1 cellular context compared by ENCODE assay signal in the genomic region with DNA sequence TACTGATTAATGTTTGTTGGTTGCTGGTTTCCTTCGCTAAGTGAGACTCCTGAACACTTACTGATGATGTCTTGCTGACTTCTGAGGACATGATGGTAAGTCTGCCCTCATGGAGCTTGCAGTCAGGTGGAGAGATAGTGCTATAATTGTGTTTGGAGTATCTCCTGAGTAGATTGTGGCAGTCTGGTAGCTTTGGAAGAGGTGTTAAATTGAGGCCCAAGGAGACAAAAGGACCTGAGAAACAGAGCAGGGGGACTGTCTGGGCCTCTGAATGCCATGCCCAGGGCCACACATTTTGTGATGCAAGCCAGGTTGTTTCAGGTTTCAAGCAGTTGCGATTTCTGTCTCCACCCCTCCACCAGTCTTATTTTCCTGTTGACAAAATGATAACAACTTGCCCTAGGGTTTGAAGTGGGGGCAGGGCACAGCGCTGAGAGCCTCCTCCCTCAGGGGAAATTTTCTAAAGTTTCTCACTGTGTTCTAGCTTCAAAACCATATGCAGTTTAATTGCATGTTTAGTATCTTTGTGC.
TF ChIP-seq lines count a peak whose summit lies in the region.

No MANE protein-coding gene starts in this region.

TF ChIP-seq in K562, 482 proteins besides CTCF, POLR2A, EP300 and RAD21 (continued from another document and continues in another):
- TF ChIP-seq, protein P1, sequence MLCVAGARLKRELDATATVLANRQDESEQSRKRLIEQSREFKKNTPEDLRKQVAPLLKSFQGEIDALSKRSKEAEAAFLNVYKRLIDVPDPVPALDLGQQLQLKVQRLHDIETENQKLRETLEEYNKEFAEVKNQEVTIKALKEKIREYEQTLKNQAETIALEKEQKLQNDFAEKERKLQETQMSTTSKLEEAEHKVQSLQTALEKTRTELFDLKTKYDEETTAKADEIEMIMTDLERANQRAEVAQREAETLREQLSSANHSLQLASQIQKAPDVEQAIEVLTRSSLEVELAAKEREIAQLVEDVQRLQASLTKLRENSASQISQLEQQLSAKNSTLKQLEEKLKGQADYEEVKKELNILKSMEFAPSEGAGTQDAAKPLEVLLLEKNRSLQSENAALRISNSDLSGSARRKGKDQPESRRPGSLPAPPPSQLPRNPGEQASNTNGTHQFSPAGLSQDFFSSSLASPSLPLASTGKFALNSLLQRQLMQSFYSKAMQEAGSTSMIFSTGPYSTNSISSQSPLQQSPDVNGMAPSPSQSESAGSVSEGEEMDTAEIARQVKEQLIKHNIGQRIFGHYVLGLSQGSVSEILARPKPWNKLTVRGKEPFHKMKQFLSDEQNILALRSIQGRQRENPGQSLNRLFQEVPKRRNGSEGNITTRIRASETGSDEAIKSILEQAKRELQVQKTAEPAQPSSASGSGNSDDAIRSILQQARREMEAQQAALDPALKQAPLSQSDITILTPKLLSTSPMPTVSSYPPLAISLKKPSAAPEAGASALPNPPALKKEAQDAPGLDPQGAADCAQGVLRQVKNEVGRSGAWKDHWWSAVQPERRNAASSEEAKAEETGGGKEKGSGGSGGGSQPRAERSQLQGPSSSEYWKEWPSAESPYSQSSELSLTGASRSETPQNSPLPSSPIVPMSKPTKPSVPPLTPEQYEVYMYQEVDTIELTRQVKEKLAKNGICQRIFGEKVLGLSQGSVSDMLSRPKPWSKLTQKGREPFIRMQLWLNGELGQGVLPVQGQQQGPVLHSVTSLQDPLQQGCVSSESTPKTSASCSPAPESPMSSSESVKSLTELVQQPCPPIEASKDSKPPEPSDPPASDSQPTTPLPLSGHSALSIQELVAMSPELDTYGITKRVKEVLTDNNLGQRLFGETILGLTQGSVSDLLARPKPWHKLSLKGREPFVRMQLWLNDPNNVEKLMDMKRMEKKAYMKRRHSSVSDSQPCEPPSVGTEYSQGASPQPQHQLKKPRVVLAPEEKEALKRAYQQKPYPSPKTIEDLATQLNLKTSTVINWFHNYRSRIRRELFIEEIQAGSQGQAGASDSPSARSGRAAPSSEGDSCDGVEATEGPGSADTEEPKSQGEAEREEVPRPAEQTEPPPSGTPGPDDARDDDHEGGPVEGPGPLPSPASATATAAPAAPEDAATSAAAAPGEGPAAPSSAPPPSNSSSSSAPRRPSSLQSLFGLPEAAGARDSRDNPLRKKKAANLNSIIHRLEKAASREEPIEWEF (CRISPR knock-in tag; IDR thresholded peaks at IDR 0.05) = no peak
- TF ChIP-seq CREBBP (IDR thresholded peaks at IDR 0.05; ENCODE audit: low read depth, low read length) (no peak), NR2F6 (CRISPR knock-in tag; IDR thresholded peaks at IDR 0.05) (no peak), PRMT5 (CRISPR knock-in tag; IDR thresholded peaks at IDR 0.05) (no peak), ZNF77 (CRISPR knock-in tag; IDR thresholded peaks at IDR 0.05) (no peak), HOXB6 (CRISPR knock-in tag; IDR thresholded peaks at IDR 0.05; ENCODE audit: borderline replicate concordance) (no peak), KLF16 (IDR thresholded peaks at IDR 0.05) (no peak), SIN3B (IDR thresholded peaks at IDR 0.05; ENCODE audit: low read depth) (no peak), PPARD (CRISPR knock-in tag; IDR thresholded peaks at IDR 0.05) (no peak), BHLHE40 (IDR thresholded peaks at IDR 0.05; ENCODE audit: low read length) (no peak), HMGN3 (IDR thresholded peaks at IDR 0.05; ENCODE audit: borderline replicate concordance, extremely low read depth, insufficient read length, low read depth, low read length) (no peak), NEUROD1 (IDR thresholded peaks at IDR 0.05; ENCODE audit: borderline replicate concordance, low read depth, low read length, partially characterized antibody) (no peak), ZNF124 (CRISPR knock-in tag; IDR thresholded peaks at IDR 0.05) (no peak), TAF9B (IDR thresholded peaks at IDR 0.05; ENCODE audit: partially characterized antibody) (no peak), BACH1 (tag; IDR thresholded peaks at IDR 0.05) (no peak), ZC3H8 (IDR thresholded peaks at IDR 0.05) (no peak), CAMTA2 (CRISPR knock-in tag; conservative IDR thresholded peaks at IDR 0.05) (no peak), NONO (IDR thresholded peaks at IDR 0.05; ENCODE audit: low read depth in 2 of 2, low read length in 1 of 2) (no peak), DNMT1 (IDR thresholded peaks at IDR 0.05) (no peak), ATF1 (CRISPR knock-in tag; IDR thresholded peaks at IDR 0.05) (no peak), ATF1 (tag; IDR thresholded peaks at IDR 0.05) (no peak)
- TF ChIP-seq, protein P2, sequence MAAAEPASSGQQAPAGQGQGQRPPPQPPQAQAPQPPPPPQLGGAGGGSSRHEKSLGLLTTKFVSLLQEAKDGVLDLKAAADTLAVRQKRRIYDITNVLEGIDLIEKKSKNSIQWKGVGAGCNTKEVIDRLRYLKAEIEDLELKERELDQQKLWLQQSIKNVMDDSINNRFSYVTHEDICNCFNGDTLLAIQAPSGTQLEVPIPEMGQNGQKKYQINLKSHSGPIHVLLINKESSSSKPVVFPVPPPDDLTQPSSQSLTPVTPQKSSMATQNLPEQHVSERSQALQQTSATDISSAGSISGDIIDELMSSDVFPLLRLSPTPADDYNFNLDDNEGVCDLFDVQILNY (CRISPR knock-in tag; IDR thresholded peaks at IDR 0.05) = no peak
- TF ChIP-seq, protein P3, sequence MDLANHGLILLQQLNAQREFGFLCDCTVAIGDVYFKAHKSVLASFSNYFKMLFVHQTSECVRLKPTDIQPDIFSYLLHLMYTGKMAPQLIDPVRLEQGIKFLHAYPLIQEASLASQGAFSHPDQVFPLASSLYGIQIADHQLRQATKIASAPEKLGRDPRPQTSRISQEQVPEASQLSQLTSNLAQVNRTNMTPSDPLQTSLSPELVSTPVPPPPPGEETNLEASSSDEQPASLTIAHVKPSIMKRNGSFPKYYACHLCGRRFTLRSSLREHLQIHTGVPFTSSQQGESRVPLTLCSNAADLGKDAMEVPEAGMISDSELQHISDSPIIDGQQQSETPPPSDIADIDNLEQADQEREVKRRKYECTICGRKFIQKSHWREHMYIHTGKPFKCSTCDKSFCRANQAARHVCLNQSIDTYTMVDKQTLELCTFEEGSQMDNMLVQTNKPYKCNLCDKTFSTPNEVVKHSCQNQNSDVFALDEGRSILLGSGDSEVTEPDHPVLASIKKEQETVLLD (IDR thresholded peaks at IDR 0.05) = no peak
- TF ChIP-seq, protein P4, sequence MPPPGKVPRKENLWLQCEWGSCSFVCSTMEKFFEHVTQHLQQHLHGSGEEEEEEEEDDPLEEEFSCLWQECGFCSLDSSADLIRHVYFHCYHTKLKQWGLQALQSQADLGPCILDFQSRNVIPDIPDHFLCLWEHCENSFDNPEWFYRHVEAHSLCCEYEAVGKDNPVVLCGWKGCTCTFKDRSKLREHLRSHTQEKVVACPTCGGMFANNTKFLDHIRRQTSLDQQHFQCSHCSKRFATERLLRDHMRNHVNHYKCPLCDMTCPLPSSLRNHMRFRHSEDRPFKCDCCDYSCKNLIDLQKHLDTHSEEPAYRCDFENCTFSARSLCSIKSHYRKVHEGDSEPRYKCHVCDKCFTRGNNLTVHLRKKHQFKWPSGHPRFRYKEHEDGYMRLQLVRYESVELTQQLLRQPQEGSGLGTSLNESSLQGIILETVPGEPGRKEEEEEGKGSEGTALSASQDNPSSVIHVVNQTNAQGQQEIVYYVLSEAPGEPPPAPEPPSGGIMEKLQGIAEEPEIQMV (tag; conservative IDR thresholded peaks at IDR 0.05; ENCODE audit: low read depth) = no peak
- TF ChIP-seq, protein P5, sequence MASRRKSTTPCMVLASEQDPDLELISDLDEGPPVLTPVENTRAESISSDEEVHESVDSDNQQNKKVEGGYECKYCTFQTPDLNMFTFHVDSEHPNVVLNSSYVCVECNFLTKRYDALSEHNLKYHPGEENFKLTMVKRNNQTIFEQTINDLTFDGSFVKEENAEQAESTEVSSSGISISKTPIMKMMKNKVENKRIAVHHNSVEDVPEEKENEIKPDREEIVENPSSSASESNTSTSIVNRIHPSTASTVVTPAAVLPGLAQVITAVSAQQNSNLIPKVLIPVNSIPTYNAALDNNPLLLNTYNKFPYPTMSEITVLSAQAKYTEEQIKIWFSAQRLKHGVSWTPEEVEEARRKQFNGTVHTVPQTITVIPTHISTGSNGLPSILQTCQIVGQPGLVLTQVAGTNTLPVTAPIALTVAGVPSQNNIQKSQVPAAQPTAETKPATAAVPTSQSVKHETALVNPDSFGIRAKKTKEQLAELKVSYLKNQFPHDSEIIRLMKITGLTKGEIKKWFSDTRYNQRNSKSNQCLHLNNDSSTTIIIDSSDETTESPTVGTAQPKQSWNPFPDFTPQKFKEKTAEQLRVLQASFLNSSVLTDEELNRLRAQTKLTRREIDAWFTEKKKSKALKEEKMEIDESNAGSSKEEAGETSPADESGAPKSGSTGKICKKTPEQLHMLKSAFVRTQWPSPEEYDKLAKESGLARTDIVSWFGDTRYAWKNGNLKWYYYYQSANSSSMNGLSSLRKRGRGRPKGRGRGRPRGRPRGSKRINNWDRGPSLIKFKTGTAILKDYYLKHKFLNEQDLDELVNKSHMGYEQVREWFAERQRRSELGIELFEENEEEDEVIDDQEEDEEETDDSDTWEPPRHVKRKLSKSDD (conservative IDR thresholded peaks at IDR 0.05; ENCODE audit: low read length) = no peak
- TF ChIP-seq, protein P6, sequence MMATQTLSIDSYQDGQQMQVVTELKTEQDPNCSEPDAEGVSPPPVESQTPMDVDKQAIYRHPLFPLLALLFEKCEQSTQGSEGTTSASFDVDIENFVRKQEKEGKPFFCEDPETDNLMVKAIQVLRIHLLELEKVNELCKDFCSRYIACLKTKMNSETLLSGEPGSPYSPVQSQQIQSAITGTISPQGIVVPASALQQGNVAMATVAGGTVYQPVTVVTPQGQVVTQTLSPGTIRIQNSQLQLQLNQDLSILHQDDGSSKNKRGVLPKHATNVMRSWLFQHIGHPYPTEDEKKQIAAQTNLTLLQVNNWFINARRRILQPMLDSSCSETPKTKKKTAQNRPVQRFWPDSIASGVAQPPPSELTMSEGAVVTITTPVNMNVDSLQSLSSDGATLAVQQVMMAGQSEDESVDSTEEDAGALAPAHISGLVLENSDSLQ (IDR thresholded peaks at IDR 0.05) = no peak
- TF ChIP-seq, protein P7, sequence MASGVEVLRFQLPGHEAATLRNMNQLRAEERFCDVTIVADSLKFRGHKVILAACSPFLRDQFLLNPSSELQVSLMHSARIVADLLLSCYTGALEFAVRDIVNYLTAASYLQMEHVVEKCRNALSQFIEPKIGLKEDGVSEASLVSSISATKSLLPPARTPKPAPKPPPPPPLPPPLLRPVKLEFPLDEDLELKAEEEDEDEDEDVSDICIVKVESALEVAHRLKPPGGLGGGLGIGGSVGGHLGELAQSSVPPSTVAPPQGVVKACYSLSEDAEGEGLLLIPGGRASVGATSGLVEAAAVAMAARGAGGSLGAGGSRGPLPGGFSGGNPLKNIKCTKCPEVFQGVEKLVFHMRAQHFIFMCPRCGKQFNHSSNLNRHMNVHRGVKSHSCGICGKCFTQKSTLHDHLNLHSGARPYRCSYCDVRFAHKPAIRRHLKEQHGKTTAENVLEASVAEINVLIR (CRISPR knock-in tag; IDR thresholded peaks at IDR 0.05) = no peak
- TF ChIP-seq, protein P8, sequence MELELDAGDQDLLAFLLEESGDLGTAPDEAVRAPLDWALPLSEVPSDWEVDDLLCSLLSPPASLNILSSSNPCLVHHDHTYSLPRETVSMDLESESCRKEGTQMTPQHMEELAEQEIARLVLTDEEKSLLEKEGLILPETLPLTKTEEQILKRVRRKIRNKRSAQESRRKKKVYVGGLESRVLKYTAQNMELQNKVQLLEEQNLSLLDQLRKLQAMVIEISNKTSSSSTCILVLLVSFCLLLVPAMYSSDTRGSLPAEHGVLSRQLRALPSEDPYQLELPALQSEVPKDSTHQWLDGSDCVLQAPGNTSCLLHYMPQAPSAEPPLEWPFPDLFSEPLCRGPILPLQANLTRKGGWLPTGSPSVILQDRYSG (tag; conservative IDR thresholded peaks at IDR 0.05; ENCODE audit: low read depth) = no peak
- TF ChIP-seq, protein P9, sequence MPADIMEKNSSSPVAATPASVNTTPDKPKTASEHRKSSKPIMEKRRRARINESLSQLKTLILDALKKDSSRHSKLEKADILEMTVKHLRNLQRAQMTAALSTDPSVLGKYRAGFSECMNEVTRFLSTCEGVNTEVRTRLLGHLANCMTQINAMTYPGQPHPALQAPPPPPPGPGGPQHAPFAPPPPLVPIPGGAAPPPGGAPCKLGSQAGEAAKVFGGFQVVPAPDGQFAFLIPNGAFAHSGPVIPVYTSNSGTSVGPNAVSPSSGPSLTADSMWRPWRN (IDR thresholded peaks at IDR 0.05; ENCODE audit: low read depth) = no peak
- TF ChIP-seq, protein P10, sequence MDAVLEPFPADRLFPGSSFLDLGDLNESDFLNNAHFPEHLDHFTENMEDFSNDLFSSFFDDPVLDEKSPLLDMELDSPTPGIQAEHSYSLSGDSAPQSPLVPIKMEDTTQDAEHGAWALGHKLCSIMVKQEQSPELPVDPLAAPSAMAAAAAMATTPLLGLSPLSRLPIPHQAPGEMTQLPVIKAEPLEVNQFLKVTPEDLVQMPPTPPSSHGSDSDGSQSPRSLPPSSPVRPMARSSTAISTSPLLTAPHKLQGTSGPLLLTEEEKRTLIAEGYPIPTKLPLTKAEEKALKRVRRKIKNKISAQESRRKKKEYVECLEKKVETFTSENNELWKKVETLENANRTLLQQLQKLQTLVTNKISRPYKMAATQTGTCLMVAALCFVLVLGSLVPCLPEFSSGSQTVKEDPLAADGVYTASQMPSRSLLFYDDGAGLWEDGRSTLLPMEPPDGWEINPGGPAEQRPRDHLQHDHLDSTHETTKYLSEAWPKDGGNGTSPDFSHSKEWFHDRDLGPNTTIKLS (IDR thresholded peaks at IDR 0.05; ENCODE audit: borderline replicate concordance, low read depth) = no peak
- TF ChIP-seq, protein P11, sequence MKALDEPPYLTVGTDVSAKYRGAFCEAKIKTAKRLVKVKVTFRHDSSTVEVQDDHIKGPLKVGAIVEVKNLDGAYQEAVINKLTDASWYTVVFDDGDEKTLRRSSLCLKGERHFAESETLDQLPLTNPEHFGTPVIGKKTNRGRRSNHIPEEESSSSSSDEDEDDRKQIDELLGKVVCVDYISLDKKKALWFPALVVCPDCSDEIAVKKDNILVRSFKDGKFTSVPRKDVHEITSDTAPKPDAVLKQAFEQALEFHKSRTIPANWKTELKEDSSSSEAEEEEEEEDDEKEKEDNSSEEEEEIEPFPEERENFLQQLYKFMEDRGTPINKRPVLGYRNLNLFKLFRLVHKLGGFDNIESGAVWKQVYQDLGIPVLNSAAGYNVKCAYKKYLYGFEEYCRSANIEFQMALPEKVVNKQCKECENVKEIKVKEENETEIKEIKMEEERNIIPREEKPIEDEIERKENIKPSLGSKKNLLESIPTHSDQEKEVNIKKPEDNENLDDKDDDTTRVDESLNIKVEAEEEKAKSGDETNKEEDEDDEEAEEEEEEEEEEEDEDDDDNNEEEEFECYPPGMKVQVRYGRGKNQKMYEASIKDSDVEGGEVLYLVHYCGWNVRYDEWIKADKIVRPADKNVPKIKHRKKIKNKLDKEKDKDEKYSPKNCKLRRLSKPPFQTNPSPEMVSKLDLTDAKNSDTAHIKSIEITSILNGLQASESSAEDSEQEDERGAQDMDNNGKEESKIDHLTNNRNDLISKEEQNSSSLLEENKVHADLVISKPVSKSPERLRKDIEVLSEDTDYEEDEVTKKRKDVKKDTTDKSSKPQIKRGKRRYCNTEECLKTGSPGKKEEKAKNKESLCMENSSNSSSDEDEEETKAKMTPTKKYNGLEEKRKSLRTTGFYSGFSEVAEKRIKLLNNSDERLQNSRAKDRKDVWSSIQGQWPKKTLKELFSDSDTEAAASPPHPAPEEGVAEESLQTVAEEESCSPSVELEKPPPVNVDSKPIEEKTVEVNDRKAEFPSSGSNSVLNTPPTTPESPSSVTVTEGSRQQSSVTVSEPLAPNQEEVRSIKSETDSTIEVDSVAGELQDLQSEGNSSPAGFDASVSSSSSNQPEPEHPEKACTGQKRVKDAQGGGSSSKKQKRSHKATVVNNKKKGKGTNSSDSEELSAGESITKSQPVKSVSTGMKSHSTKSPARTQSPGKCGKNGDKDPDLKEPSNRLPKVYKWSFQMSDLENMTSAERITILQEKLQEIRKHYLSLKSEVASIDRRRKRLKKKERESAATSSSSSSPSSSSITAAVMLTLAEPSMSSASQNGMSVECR (CRISPR knock-in tag; IDR thresholded peaks at IDR 0.05) = no peak
